26 cellular contexts compared by ENCODE assay signal in genomic region chr18:76656925-76657324, GRCh38.
"Had no signal": no experiment of that assay in that cellular context is flagged by ENCODE, and none has a peak within 500 bp of the region (broad histone marks: within the 10 kb centered on the region; RNA-seq: fewer than 3 reads in every experiment).

No MANE protein-coding gene starts in this region.

- H3K36me3 Mint-ChIP-seq: activated naive CD8-positive, alpha-beta T cell treated with anti-CD3 and anti-CD28 coated beads, Interleukin-2, amount 10 ng/mL, durations not matched to agents 7 days and 5 days; naive B cell had no signal

- H3K4me1 ChIP-seq: colonic mucosa, esophagus muscularis mucosa, heart left ventricle, lower lobe of right lung, sigmoid colon, upper lobe of left lung had no signal

- H3K9me3 Mint-ChIP-seq: activated B cell treated with CpG ODN at 0.5 μM for 24 hours; activated naive CD8-positive, alpha-beta T cell treated with anti-CD3 and anti-CD28 coated beads, Interleukin-2, amount 10 ng/mL, durations not matched to agents 7 days and 5 days; activated T-cell treated with anti-CD3 and anti-CD28 coated beads, Interleukin-2, amount 50 U/mL, for 24 hours; activated T-helper 2 cell treated with anti-CD3 and anti-CD28 coated beads, Interferon-gamma antibody, Interleukin-2, Interleukin-4, amounts not matched to agents 10 μg/mL and 5 μg/mL and 100 μg/mL, durations not matched to agents 14 hours and 24 hours and 36 hours had no signal

- H3K27me3 ChIP-seq: colonic mucosa, upper lobe of left lung had no signal

- H3K27ac Mint-ChIP-seq: activated B cell treated with CpG ODN at 0.5 μM for 24 hours; activated CD4-positive, alpha-beta T cell treated with anti-CD3 and anti-CD28 coated beads for 36 hours; activated naive CD8-positive, alpha-beta T cell treated with anti-CD3 and anti-CD28 coated beads, Interleukin-2, amount 10 ng/mL, durations not matched to agents 7 days and 5 days; activated T-cell treated with anti-CD3 and anti-CD28 coated beads, Interleukin-2, amount 50 U/mL, for 24 hours; activated T-helper 2 cell treated with anti-CD3 and anti-CD28 coated beads, Interferon-gamma antibody, Interleukin-2, Interleukin-4, amounts not matched to agents 10 μg/mL and 5 μg/mL and 100 μg/mL, durations not matched to agents 14 hours and 24 hours and 36 hours; naive B cell had no signal

- H3K27ac ChIP-seq: colonic mucosa, esophagus muscularis mucosa, heart left ventricle, lower lobe of right lung, sigmoid colon, upper lobe of left lung had no signal

- ATAC-seq: activated CD4-positive, alpha-beta T cell treated with anti-CD3 and anti-CD28 coated beads for 36 hours; heart left ventricle; left lobe of liver; lower lobe of right lung had no signal

- H3K9me3 ChIP-seq: colonic mucosa, esophagus muscularis mucosa, heart left ventricle, lower lobe of right lung, sigmoid colon, upper lobe of left lung had no signal

- H3K4me1 Mint-ChIP-seq: activated B cell treated with CpG ODN at 0.5 μM for 24 hours, naive B cell had no signal

- H3K4me3 Mint-ChIP-seq: activated B cell treated with CpG ODN at 0.5 μM for 24 hours; activated CD4-positive, alpha-beta T cell treated with anti-CD3 and anti-CD28 coated beads for 36 hours; activated T-cell treated with anti-CD3 and anti-CD28 coated beads, Interleukin-2, amount 50 U/mL, for 24 hours; naive B cell had no signal

- FAIRE-seq: bronchial epithelial cell, frontal cortex, kidney had no signal

- DNase-seq: activated B cell treated with CpG ODN at 0.5 μM for 24 hours; activated CD4-positive, alpha-beta T cell treated with anti-CD3 and anti-CD28 coated beads for 36 hours; activated CD4-positive, alpha-beta T cell treated with anti-CD3 and anti-CD28 coated beads, Interleukin-2, amount 50 U/mL, for 4 hours; activated CD8-positive, alpha-beta memory T cell treated with anti-CD3 and anti-CD28 coated beads for 24 hours; activated CD8-positive, alpha-beta memory T cell treated with anti-CD3 and anti-CD28 coated beads, Interleukin-2, amount 50 U/mL, for 4 hours; activated naive CD4-positive, alpha-beta T cell treated with Interleukin-2 at 50 U/mL for 16 hours; activated naive CD8-positive, alpha-beta T cell treated with anti-CD3 and anti-CD28 coated beads, Interleukin-2, amount 10 ng/mL, durations not matched to agents 7 days and 5 days; activated T-cell treated with anti-CD3 and anti-CD28 coated beads, Interleukin-2, amount 50 U/mL, for 24 hours; amniotic stem cell; colonic mucosa; heart left ventricle; kidney; lower lobe of right lung; naive B cell; retina; sigmoid colon; stimulated activated CD4-positive, alpha-beta T cell treated with anti-CD3 and anti-CD28 coated beads, Interleukin-4, amount 100 ng/mL, for 1 hour; stimulated activated naive CD4-positive, alpha-beta T cell; T-helper 1 cell; T1000; upper lobe of left lung had no signal

- H3K36me3 ChIP-seq: colonic mucosa, esophagus muscularis mucosa, heart left ventricle, lower lobe of right lung, sigmoid colon, upper lobe of left lung had no signal

- H3K4me3 ChIP-seq: colonic mucosa, esophagus muscularis mucosa, heart left ventricle, lower lobe of right lung, sigmoid colon, upper lobe of left lung had no signal
